In the genomic region with DNA sequence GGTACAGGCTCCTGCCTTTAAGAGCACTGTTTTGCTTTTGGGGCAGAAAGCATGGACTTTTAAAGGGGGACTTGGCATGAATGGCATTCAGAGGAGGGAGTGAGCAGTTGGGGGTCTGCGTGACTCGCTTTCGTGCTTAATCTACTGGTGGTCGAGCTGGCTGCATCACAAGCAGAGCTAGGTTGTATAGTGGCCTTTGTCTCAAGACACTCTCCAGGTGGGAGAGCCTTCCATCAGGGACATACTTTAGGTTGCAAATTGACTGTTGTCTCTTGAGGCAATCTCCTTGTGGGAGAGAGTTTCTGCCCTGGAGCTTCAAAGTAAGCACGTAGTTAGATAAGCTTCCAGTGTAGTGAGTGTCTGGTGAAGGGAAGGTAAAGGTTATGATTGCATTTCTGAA, we compare ENCODE assay signal across 1 cellular context.
TF ChIP-seq lines count a peak whose summit lies in the region.

No MANE protein-coding gene starts in this region.

TF ChIP-seq in H1, 55 proteins besides CTCF, POLR2A, EP300 and RAD21:
- TF ChIP-seq PHF8 (conservative IDR thresholded peaks at IDR 0.05; ENCODE audit: low read depth, low read length) (no peak), MAX (IDR thresholded peaks at IDR 0.05) (peak; percentile 56), TEAD4 (IDR thresholded peaks at IDR 0.05; ENCODE audit: low read depth, low read length) (peak; percentile 32; the same call in 1 of the 2 replicates), SIRT6 (IDR thresholded peaks at IDR 0.05; ENCODE audit: low read length) (no peak), SUZ12 (IDR thresholded peaks at IDR 0.05; ENCODE audit: low read length) (no peak)
- TF ChIP-seq, protein P1, sequence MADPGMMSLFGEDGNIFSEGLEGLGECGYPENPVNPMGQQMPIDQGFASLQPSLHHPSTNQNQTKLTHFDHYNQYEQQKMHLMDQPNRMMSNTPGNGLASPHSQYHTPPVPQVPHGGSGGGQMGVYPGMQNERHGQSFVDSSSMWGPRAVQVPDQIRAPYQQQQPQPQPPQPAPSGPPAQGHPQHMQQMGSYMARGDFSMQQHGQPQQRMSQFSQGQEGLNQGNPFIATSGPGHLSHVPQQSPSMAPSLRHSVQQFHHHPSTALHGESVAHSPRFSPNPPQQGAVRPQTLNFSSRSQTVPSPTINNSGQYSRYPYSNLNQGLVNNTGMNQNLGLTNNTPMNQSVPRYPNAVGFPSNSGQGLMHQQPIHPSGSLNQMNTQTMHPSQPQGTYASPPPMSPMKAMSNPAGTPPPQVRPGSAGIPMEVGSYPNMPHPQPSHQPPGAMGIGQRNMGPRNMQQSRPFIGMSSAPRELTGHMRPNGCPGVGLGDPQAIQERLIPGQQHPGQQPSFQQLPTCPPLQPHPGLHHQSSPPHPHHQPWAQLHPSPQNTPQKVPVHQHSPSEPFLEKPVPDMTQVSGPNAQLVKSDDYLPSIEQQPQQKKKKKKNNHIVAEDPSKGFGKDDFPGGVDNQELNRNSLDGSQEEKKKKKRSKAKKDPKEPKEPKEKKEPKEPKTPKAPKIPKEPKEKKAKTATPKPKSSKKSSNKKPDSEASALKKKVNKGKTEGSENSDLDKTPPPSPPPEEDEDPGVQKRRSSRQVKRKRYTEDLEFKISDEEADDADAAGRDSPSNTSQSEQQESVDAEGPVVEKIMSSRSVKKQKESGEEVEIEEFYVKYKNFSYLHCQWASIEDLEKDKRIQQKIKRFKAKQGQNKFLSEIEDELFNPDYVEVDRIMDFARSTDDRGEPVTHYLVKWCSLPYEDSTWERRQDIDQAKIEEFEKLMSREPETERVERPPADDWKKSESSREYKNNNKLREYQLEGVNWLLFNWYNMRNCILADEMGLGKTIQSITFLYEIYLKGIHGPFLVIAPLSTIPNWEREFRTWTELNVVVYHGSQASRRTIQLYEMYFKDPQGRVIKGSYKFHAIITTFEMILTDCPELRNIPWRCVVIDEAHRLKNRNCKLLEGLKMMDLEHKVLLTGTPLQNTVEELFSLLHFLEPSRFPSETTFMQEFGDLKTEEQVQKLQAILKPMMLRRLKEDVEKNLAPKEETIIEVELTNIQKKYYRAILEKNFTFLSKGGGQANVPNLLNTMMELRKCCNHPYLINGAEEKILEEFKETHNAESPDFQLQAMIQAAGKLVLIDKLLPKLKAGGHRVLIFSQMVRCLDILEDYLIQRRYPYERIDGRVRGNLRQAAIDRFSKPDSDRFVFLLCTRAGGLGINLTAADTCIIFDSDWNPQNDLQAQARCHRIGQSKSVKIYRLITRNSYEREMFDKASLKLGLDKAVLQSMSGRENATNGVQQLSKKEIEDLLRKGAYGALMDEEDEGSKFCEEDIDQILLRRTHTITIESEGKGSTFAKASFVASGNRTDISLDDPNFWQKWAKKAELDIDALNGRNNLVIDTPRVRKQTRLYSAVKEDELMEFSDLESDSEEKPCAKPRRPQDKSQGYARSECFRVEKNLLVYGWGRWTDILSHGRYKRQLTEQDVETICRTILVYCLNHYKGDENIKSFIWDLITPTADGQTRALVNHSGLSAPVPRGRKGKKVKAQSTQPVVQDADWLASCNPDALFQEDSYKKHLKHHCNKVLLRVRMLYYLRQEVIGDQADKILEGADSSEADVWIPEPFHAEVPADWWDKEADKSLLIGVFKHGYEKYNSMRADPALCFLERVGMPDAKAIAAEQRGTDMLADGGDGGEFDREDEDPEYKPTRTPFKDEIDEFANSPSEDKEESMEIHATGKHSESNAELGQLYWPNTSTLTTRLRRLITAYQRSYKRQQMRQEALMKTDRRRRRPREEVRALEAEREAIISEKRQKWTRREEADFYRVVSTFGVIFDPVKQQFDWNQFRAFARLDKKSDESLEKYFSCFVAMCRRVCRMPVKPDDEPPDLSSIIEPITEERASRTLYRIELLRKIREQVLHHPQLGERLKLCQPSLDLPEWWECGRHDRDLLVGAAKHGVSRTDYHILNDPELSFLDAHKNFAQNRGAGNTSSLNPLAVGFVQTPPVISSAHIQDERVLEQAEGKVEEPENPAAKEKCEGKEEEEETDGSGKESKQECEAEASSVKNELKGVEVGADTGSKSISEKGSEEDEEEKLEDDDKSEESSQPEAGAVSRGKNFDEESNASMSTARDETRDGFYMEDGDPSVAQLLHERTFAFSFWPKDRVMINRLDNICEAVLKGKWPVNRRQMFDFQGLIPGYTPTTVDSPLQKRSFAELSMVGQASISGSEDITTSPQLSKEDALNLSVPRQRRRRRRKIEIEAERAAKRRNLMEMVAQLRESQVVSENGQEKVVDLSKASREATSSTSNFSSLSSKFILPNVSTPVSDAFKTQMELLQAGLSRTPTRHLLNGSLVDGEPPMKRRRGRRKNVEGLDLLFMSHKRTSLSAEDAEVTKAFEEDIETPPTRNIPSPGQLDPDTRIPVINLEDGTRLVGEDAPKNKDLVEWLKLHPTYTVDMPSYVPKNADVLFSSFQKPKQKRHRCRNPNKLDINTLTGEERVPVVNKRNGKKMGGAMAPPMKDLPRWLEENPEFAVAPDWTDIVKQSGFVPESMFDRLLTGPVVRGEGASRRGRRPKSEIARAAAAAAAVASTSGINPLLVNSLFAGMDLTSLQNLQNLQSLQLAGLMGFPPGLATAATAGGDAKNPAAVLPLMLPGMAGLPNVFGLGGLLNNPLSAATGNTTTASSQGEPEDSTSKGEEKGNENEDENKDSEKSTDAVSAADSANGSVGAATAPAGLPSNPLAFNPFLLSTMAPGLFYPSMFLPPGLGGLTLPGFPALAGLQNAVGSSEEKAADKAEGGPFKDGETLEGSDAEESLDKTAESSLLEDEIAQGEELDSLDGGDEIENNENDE (IDR thresholded peaks at IDR 0.05; ENCODE audit: insufficient replicate concordance, low read length), result peak; percentile 29
TF ChIP-seq in H1: peak in this region for 3.
